ENCODE assay signal across 1 cellular context in the genomic region with DNA sequence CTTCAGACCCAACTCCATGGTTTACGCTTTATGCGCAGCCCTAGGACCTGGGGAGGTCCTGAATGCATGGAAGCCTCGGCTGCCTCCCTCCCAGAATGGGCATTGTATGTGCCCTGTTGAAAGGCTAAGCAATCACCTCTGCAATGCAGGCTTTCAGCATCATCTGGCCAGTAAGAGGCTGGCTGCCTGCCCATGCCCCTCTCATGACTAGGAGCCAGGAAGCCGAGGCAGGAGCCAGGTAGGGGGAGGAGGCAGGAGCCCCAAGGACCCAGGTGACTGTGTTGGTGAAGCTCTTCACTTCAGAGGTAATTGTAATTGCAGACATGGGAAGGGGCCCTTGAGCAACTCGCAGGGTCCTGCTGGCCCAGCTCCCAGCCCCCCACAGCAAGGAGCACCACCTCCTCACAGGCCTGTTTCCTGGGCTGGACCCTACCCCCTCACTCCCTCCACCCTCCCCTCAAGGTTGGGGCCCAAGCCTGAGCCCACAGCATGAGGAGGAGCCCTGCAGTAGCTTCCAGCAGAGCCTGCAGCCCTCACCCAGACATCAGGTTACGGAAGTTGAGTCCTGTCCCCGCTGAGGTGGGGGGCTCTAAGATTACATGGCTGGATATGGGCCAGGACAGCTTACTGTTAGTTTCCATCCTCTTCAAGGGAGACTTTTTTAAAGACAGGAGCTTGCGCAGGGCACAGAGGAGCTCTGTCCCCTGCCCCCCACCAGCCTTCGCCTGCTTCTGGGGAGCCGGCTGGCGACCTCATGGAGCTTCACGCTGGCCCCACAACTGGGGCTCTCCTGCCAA.
TF ChIP-seq lines count a peak whose summit lies in the region.

No MANE protein-coding gene starts in this region.

TF ChIP-seq in H1, 55 proteins besides CTCF, POLR2A, EP300 and RAD21:
- TF ChIP-seq ASH2L (IDR thresholded peaks at IDR 0.05; ENCODE audit: low read length): no peak
- no peak for TF ChIP-seq POU5F1 (IDR thresholded peaks at IDR 0.05; ENCODE audit: low read depth, low read length)
- TF ChIP-seq RFX5 (IDR thresholded peaks at IDR 0.05; ENCODE audit: borderline replicate concordance, low read depth, low read length): no peak
- TF ChIP-seq BCL11A (IDR thresholded peaks at IDR 0.05; ENCODE audit: low read depth in 2 of 2, low read length in 2 of 2): no peak
- TF ChIP-seq, protein P1, sequence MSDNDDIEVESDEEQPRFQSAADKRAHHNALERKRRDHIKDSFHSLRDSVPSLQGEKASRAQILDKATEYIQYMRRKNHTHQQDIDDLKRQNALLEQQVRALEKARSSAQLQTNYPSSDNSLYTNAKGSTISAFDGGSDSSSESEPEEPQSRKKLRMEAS (IDR thresholded peaks at IDR 0.05): no peak
- no peak for TF ChIP-seq GTF2F1 (IDR thresholded peaks at IDR 0.05; ENCODE audit: borderline replicate concordance, low read depth, low read length)
- no peak for TF ChIP-seq SUZ12 (IDR thresholded peaks at IDR 0.05; ENCODE audit: low read length)
- no peak for TF ChIP-seq SIN3A (conservative IDR thresholded peaks at IDR 0.05 in 1 of 2, IDR thresholded peaks at IDR 0.05 in 1 of 2; ENCODE audit: low read depth in 1 of 2, low read length in 2 of 2)
- TF ChIP-seq, protein P2, sequence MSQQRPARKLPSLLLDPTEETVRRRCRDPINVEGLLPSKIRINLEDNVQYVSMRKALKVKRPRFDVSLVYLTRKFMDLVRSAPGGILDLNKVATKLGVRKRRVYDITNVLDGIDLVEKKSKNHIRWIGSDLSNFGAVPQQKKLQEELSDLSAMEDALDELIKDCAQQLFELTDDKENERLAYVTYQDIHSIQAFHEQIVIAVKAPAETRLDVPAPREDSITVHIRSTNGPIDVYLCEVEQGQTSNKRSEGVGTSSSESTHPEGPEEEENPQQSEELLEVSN (IDR thresholded peaks at IDR 0.05): no peak
- TF ChIP-seq RXRA (IDR thresholded peaks at IDR 0.05; ENCODE audit: insufficient read depth, low read depth, low read length): no peak
- TF ChIP-seq CREB1 (IDR thresholded peaks at IDR 0.05): no peak
- TF ChIP-seq JUN (IDR thresholded peaks at IDR 0.05; ENCODE audit: low read depth, low read length): no peak
